In the genomic region with DNA sequence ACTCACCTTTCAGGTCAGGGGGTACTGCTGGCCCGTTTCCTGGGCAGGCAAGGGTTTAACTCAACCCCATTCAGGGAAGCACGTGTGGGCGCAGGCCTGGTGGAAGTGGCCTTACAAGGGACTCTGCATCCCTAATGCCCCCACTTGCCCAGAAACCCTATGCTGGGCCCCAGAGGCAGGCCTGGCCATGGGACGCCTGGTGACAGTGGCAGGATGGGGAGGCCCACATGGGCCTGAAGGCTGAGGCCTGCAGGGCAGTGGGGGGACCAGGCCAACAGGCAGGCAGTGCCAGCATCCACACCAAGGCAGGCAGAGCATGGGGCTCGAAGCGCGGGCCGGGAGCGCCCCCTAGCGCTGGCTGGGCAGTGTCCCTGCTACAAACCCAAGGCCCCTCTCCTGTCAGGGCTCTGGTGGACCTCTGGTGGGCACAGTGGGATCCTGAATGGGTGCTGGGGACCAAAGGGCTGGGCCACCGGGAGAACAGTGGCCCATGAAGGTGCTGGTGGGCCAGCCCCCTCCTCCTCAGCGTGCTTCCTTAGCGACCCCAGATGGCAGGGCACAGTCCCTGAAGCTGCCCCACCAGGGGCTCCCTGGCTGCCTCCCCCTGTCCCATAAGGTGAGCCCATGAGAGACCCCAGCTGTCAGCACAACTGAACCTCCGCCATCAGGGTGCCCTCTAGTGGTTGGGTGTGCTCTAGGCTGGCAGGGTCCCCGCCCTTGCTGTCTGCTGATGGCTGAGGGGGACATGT, we compare ENCODE assay signal across 8 cellular contexts. TPM values are rescaled to one million over a fixed set of nuclear protein-coding genes. Genes with fewer than 3 reads are reported as not detected.
A peak's percentile ranks its signal among the peaks of the same experiment; 100 is the strongest.
DNase-seq lines count a peak whose midpoint lies in the region; TF ChIP-seq lines count a peak whose summit lies in the region.

No MANE protein-coding gene starts in this region.

- no peaks in the 10 kb centered on the region for H4K20me1 ChIP-seq in mammary epithelial cell (ENCODE audit: insufficient read depth, low read length)

- peak; percentile 23 for DNase-seq in NCI-H1105 treated with DMSO at 0.1 percent for 48 hours (lab: John Stamatoyannopoulos, UW)
- no peak for DNase-seq in NCI-H1105 (lab: John Stamatoyannopoulos, UW)
- DNase-seq in NCI-H1092 (lab: John Stamatoyannopoulos, UW) = peak; percentile 28
- peak; percentile 37 for DNase-seq in mammary epithelial cell
- peak; percentile 54 for DNase-seq in inferior parietal cortex (ENCODE audit: extremely low spot score)
- DNase-seq in stimulated activated CD4-positive, alpha-beta T cell treated with anti-CD3 and anti-CD28 coated beads, Interleukin-15, amount 100 ng/mL, for 48 hours (ENCODE audit: low read depth in 2 of 2) = peak; percentile 50 to 65
- DNase-seq in NCI-H510A (lab: John Stamatoyannopoulos, UW) = no peak

- dilution Hi-C loops in mammary epithelial cell (cut with HindIII; ENCODE audit: low sequenced_read_pairs) = loop anchor here (5.0 kb wide), 2 partner anchors 47 to 73 kb away; partner anchors contain the start of gene LETM1

- in situ Hi-C loops in mammary epithelial cell (cut with MboI; ENCODE audit: low sequenced_read_pairs in 2 of 2) = loop anchor here (5.0 to 10.0 kb wide), 2 partner anchors 65 to 68 kb away; no protein-coding TSS in a partner anchor

- intact Hi-C loops in mammary epithelial cell (cut with micrococcal nuclease) = loop anchor here (1.0 to 5.0 kb wide), 3 partner anchors 62 to 102 kb away; no protein-coding TSS in a partner anchor

- H3K36me3 ChIP-seq in mammary epithelial cell (ENCODE audit: insufficient read depth, low read length) = peaks cover 3% of the 10 kb centered on the region

- peak; percentile 88 for TF ChIP-seq CTCF in WI38 (IDR thresholded peaks at IDR 0.05; ENCODE audit: low read depth, low read length)
- TF ChIP-seq CTCF in mammary epithelial cell (conservative IDR thresholded peaks at IDR 0.05 in 1 of 2, IDR thresholded peaks at IDR 0.05 in 1 of 2; ENCODE audit: extremely low read depth in 1 of 2, insufficient read depth in 1 of 2, low read depth in 1 of 2, low read length in 2 of 2) = peak; percentile 67 to 86

- no peaks in the 10 kb centered on the region for H3K4me1 ChIP-seq in mammary epithelial cell (ENCODE audit: insufficient read depth, low read length)

- H3K4me3 ChIP-seq in WI38 (ENCODE audit: low read depth, low read length) = no peak overlapping the region
- H3K4me3 ChIP-seq in mammary epithelial cell (replicated peaks in 1 of 3; ENCODE audit: insufficient read depth in 1 of 3, low read depth in 2 of 3, low read length in 3 of 3) = no peak overlapping the region

- H3K9ac ChIP-seq in mammary epithelial cell (ENCODE audit: insufficient read depth, low read length) = no peak overlapping the region

- no peaks in the 10 kb centered on the region for H3K9me3 ChIP-seq in mammary epithelial cell (replicated peaks; ENCODE audit: insufficient read depth, low read length)

- no peak overlapping the region for H3K4me2 ChIP-seq in mammary epithelial cell (ENCODE audit: insufficient read depth, low read depth, low read length)

- no peaks in the 10 kb centered on the region for H3K79me2 ChIP-seq in mammary epithelial cell (ENCODE audit: insufficient read depth, low read length)

- H3K27me3 ChIP-seq in mammary epithelial cell (ENCODE audit: insufficient read depth, low read length) = no peaks in the 10 kb centered on the region

- BruUV-seq in mammary epithelial cell (replicated peaks; lab: Mats Ljungman, UMichigan) = no TSS peak

- no peak overlapping the region for H3K27ac ChIP-seq in mammary epithelial cell (ENCODE audit: insufficient read depth, low read depth, low read length)

- whole genome bisulfite sequencing in mammary epithelial cell (ENCODE audit: low coverage, missing lambda C conversion rate) = 22% methylated on average over 12 of the region's 15 CpGs

- CTCF ChIA-PET in mammary epithelial cell (lab: Charles Lee; ENCODE audit: low non-redundant PET) = no interaction called here

- no peak overlapping the region for H2AFZ ChIP-seq in mammary epithelial cell (ENCODE audit: low read depth, low read length)

RNA-seq across cellular contexts. Expression of gene FGFR3, which starts 16.8 kb away (rescaled TPM):
- 1 to 10 TPM in 1 of 2 donors, under 1 TPM in 1; 0.67 to 6.2 TPM for total RNA-seq in mammary epithelial cell
- polyA plus RNA-seq in mammary epithelial cell = 3.8 TPM
- 2.1 TPM for polyA minus RNA-seq in mammary epithelial cell

RNA-seq across cellular contexts. Expression of gene LETM1, which starts 46.0 kb away (rescaled TPM):
- total RNA-seq in mammary epithelial cell = 10 to 100 TPM; 71.2 to 79.6 TPM
- 31.8 TPM for polyA plus RNA-seq in mammary epithelial cell
- polyA minus RNA-seq in mammary epithelial cell = 71.2 TPM

Comparison
In these comparisons a context has a peak if more than half of its experiments do, and no peak if none do; other contexts are left out.
1. DNase-seq: peak in NCI-H1105 treated with DMSO at 0.1 percent for 48 hours (single experiment), NCI-H1092 (single experiment), mammary epithelial cell (single experiment), inferior parietal cortex (single experiment) and stimulated activated CD4-positive, alpha-beta T cell treated with anti-CD3 and anti-CD28 coated beads, Interleukin-15, amount 100 ng/mL, for 48 hours (2 of 2); none in NCI-H1105 (single experiment) and NCI-H510A (single experiment).